Comparison of ENCODE assay signal across 25 cellular contexts in the genomic region with DNA sequence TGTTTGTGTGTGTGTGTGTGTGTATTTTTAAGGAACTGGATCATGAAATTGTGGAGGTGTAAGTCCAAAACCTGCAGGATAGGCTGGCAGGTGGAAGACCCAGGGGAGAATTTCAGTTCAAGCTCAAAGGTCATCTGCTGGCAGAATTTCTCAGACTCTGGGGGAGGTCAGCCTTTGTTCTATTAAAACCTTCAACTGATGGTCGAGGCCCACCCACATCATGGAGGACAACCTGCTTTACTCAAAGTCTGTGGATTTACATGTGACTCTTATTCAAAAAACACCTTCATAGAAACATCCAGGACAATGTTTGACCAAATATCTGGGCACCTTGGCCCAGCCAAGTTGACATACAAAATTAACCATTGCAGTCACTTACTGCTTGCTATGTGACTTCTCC.
DNase-seq lines count a peak whose midpoint lies in the region; ATAC-seq, FAIRE-seq and TF ChIP-seq lines count a peak whose summit lies in the region.
"Had no signal": no experiment of that assay in that cellular context is flagged by ENCODE, and none has a peak within 500 bp of the region (broad histone marks: within the 10 kb centered on the region; RNA-seq: fewer than 3 reads in every experiment).

No MANE protein-coding gene starts in this region.

- no peak for ATAC-seq in A549
- ATAC-seq in K562, result no peak
- ATAC-seq: CD8-positive, alpha-beta T cell; GM12878 had no signal

- H3K79me2 ChIP-seq in K562 (ENCODE audit: control insufficient read depth, insufficient read depth, low read length), result no peaks in the 10 kb centered on the region

- intact Hi-C loops in K562 (cut with micrococcal nuclease), result no loop called here

- TF ChIP-seq EP300 in A549 (IDR thresholded peaks at IDR 0.05) (no peak), K562 (IDR thresholded peaks at IDR 0.05; ENCODE audit: low read length) (no peak)

- WGBS in A549 (ENCODE audit: missing lambda C conversion rate), result 75% methylated on average over 1 of the region's 1 CpG
- 0% methylated on average over 1 of the region's 1 CpG for WGBS in K562 (ENCODE audit: insufficient coverage, low coverage, missing lambda C conversion rate)

- POLR2A ChIA-PET in A549 (lab: Yijun Ruan, JAX) (no interaction called here), HEK293 (lab: Yijun Ruan, JAX) (no interaction called here), K562 (lab: Yijun Ruan, JAX) (no interaction called here)

- peak overlapping the region; percentile 8; the same call in 1 of the 3 replicates for H3K4me2 ChIP-seq in A549
- no peak overlapping the region for H3K4me2 ChIP-seq in K562 (ENCODE audit: insufficient read depth, low read length)
- H3K4me2 ChIP-seq: BLaER1 treated with 17β-estradiol and CSF1 and Interleukin-3, amounts not matched to agents 10 nM and 100 nM had no signal

- H3K27ac ChIP-seq in A549 (no peak overlapping the region), HEK293 (ENCODE audit: extremely low read depth, low read depth, low read length) (no peak overlapping the region), K562 (ENCODE audit: extremely low read depth, low read depth, low read length) (no peak overlapping the region)
- H3K27ac ChIP-seq: 22Rv1; BLaER1 treated with 17β-estradiol and CSF1 and Interleukin-3, amounts not matched to agents 10 nM and 100 nM; C4-2B had no signal

- TF ChIP-seq RAD21 in A549 (conservative IDR thresholded peaks at IDR 0.05 in 1 of 2, IDR thresholded peaks at IDR 0.05 in 1 of 2) (no peak), K562 (CRISPR knock-in tag; conservative IDR thresholded peaks at IDR 0.05 in 1 of 2, IDR thresholded peaks at IDR 0.05 in 1 of 2) (no peak)

- CTCF ChIA-PET in A549 (lab: Yijun Ruan, JAX), result no interaction called here
- CTCF ChIA-PET in HEK293 (lab: Yijun Ruan, JAX), result no interaction called here
- CTCF ChIA-PET in K562 (lab: Yijun Ruan, JAX; ENCODE audit: low intra/inter-chr PET ratio), result no interaction called here

- H3K9me3 ChIP-seq in A549 (peaks cover 12% of the 10 kb centered on the region; the same call in 2 of the 3 replicates), HEK293 (ENCODE audit: control insufficient read depth, insufficient read depth, low read depth, low read length) (no peaks in the 10 kb centered on the region), K562 (replicated peaks; ENCODE audit: control insufficient read depth, insufficient read depth, low read depth, low read length) (no peaks in the 10 kb centered on the region; the same call in 1 of the 2 replicates)
- H3K9me3 ChIP-seq: BLaER1 treated with 17β-estradiol and CSF1 and Interleukin-3, amounts not matched to agents 10 nM and 100 nM had no signal

- peak overlapping the region; percentile 20 for H3K4me3 Mint-ChIP-seq in type B pancreatic cell
- H3K4me3 Mint-ChIP-seq: B cell; CD4-positive, alpha-beta T cell; CD8-positive, alpha-beta T cell had no signal

- in situ Hi-C loops in K562 (cut with MboI), result no loop called here

- H3K9ac ChIP-seq in K562 (ENCODE audit: insufficient read depth in 1 of 2, low read depth in 2 of 2, low read length in 2 of 2), result no peak overlapping the region
- H3K9ac ChIP-seq: BLaER1 treated with 17β-estradiol and CSF1 and Interleukin-3, amounts not matched to agents 10 nM and 100 nM had no signal

- H4K20me1 ChIP-seq in K562 (replicated peaks; ENCODE audit: control insufficient read depth, insufficient read depth, low read length), result no peaks in the 10 kb centered on the region
- H4K20me1 ChIP-seq: BLaER1 treated with 17β-estradiol and CSF1 and Interleukin-3, amounts not matched to agents 10 nM and 100 nM had no signal

- H3K27me3 Mint-ChIP-seq in type B pancreatic cell, result peaks cover 4% of the 10 kb centered on the region

- FAIRE-seq in A549 (lab: Jason Lieb, UNC) (no peak), K562 (lab: Jason Lieb, UNC) (no peak)
- FAIRE-seq: GM12878, GM12892, GM18507 had no signal

- H3K9me1 ChIP-seq in K562 (ENCODE audit: control insufficient read depth, insufficient read depth, low read length), result no peaks in the 10 kb centered on the region

- BruUV-seq in K562 (replicated peaks; lab: Mats Ljungman, UMichigan), result no TSS peak

- H3K4me1 Mint-ChIP-seq in type B pancreatic cell (ENCODE audit: unreplicated experiment), result peaks cover 57% of the 10 kb centered on the region
- H3K4me1 Mint-ChIP-seq: B cell had no signal

- no peak for TF ChIP-seq CTCF in A549 (IDR thresholded peaks at IDR 0.05)
- no peak for TF ChIP-seq CTCF in HEK293 (tag by site-specific recombination; IDR thresholded peaks at IDR 0.05)
- no peak for TF ChIP-seq CTCF in K562 (IDR thresholded peaks at IDR 0.05 in 2 of 3, conservative IDR thresholded peaks at IDR 0.05 in 1 of 3; ENCODE audit: insufficient read depth in 2 of 3, low read depth in 1 of 3, low read length in 3 of 3)
- no peak for TF ChIP-seq CTCF in type B pancreatic cell (conservative IDR thresholded peaks at IDR 0.05)

- peaks cover 5 to 32% of the 10 kb centered on the region in 2 experiments for H3K27me3 ChIP-seq in K562 (ENCODE audit: control insufficient read depth in 2 of 2, insufficient read depth in 2 of 2, low read length in 2 of 2)
- H3K27me3 ChIP-seq: BLaER1 treated with 17β-estradiol and CSF1 and Interleukin-3, amounts not matched to agents 10 nM and 100 nM had no signal

- H3K36me3 ChIP-seq in HEK293 (ENCODE audit: control insufficient read depth in 2 of 2, insufficient read depth in 1 of 2, low read length in 2 of 2) (no peaks in the 10 kb centered on the region), K562 (ENCODE audit: control insufficient read depth, insufficient read depth, low read length) (no peaks in the 10 kb centered on the region)
- H3K36me3 ChIP-seq: BLaER1 treated with 17β-estradiol and CSF1 and Interleukin-3, amounts not matched to agents 10 nM and 100 nM had no signal

- H3K4me3 ChIP-seq in A549 (no peak overlapping the region), HEK293 (ENCODE audit: low read depth, low read length) (no peak overlapping the region), K562 (no peak overlapping the region)
- H3K4me3 ChIP-seq: BLaER1 treated with 17β-estradiol and CSF1 and Interleukin-3, amounts not matched to agents 10 nM and 100 nM; GM12878 had no signal

- peaks cover 4% of the 10 kb centered on the region for H3K36me3 Mint-ChIP-seq in type B pancreatic cell
- H3K36me3 Mint-ChIP-seq: CD8-positive, alpha-beta T cell had no signal

- H3K9me3 Mint-ChIP-seq in type B pancreatic cell, result peaks cover 16% of the 10 kb centered on the region
- H3K9me3 Mint-ChIP-seq: CD4-positive, alpha-beta T cell had no signal

- no peak overlapping the region for H3K27ac Mint-ChIP-seq in type B pancreatic cell
- H3K27ac Mint-ChIP-seq: B cell; CD4-positive, alpha-beta T cell; CD8-positive, alpha-beta T cell had no signal

- H3K4me1 ChIP-seq in A549, result peaks cover 10% of the 10 kb centered on the region; the same call in 1 of the 3 replicates
- no peaks in the 10 kb centered on the region for H3K4me1 ChIP-seq in HEK293 (ENCODE audit: control insufficient read depth, insufficient read depth, low read length)
- H3K4me1 ChIP-seq in K562 (replicated peaks in 1 of 2; ENCODE audit: control insufficient read depth in 2 of 2, insufficient read depth in 2 of 2, low read length in 2 of 2), result peaks cover 0 to 6% of the 10 kb centered on the region in 2 experiments; a peak in 1 of 5 replicates

- TF ChIP-seq POLR2A in A549 (IDR thresholded peaks at IDR 0.05; ENCODE audit: low read length) (no peak), K562 (conservative IDR thresholded peaks at IDR 0.05) (no peak)

- no peak overlapping the region for H2AFZ ChIP-seq in K562 (ENCODE audit: low read depth, low read length)

- DNase-seq in A549 (ENCODE audit: low read depth in 1 of 2, low spot score in 1 of 2), result no peak
- DNase-seq in K562 (ENCODE audit: extremely low read depth in 1 of 4, low spot score in 3 of 4), result no peak
- DNase-seq in type B pancreatic cell (ENCODE audit: extremely low spot score, unreplicated experiment), result no peak
- no peak for DNase-seq in HPDE6-E6E7 (ENCODE audit: extremely low spot score)
- DNase-seq in NOMO-1 treated with DMSO at 0.1 percent for 48 hours (lab: John Stamatoyannopoulos, UW; ENCODE audit: unreplicated experiment), result no peak
- no peak for DNase-seq in AG08395 (ENCODE audit: low spot score)
- DNase-seq: ACHN; AML-193; CD4-positive, alpha-beta T cell; CD8-positive, alpha-beta T cell; COR-L47; DMS 273 treated with DMSO at 0.1 percent for 48 hours; DMS153; DMS79; DND-41; EL; GDM1 had no signal

TF ChIP-seq in A549, 52 proteins besides CTCF, POLR2A, EP300 and RAD21:
- TF ChIP-seq RARB (CRISPR knock-in tag; IDR thresholded peaks at IDR 0.05) (no peak), MAFK (IDR thresholded peaks at IDR 0.05; ENCODE audit: partially characterized antibody) (no peak)

TF ChIP-seq in HEK293, 187 proteins besides CTCF, POLR2A, EP300 and RAD21:
- no peak for TF ChIP-seq ZFP37 (tag by site-specific recombination; IDR thresholded peaks at IDR 0.05)
- TF ChIP-seq ZNF10 (tag by site-specific recombination; IDR thresholded peaks at IDR 0.05), result peak; percentile 73
- TF ChIP-seq ZNF169 (tag by site-specific recombination; IDR thresholded peaks at IDR 0.05), result no peak

TF ChIP-seq in K562, 482 proteins besides CTCF, POLR2A, EP300 and RAD21 (continues in another document):
- no peak for TF ChIP-seq ZNF507 (tag; conservative IDR thresholded peaks at IDR 0.05)
